In the genomic region with DNA sequence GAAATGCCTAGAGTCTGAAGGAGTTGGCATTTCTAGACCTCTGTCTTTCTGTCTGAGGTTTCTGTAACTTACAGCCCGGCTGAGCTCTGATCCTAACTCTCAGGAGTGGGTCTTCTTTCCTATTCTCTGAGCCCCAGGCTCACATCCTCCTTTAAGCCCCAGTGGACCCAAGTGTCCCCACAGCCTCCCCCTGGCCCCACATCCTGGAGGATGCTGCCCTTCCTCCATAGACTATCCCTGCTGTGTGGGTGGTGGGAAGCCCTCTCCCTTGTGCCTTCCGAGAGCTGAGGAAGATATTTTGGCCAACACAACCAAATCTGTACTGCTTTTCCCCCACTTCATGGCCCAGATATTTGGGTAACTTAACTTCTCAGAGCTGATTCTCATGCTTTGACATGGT, we compare ENCODE assay signal across 4 cellular contexts.
"Had no signal": no experiment of that assay in that cellular context is flagged by ENCODE, and none has a peak within 500 bp of the region (broad histone marks: within the 10 kb centered on the region; RNA-seq: fewer than 3 reads in every experiment).

No MANE protein-coding gene starts in this region.

- H2AFZ ChIP-seq: GM23338 had no signal

- H3K4me2 ChIP-seq: GM23338 had no signal

- H3K27ac Mint-ChIP-seq: GM23338, H9 had no signal

- H3K4me3 ChIP-seq: GM23338 had no signal

- H3K4me3 Mint-ChIP-seq: GM23338, H9 had no signal

- H3K9me3 Mint-ChIP-seq: GM23338, H9 had no signal

- DNase-seq: H9, HCEC 1CT, IMR-90 had no signal
